ENCODE assay signal across 11 cellular contexts in the genomic region with DNA sequence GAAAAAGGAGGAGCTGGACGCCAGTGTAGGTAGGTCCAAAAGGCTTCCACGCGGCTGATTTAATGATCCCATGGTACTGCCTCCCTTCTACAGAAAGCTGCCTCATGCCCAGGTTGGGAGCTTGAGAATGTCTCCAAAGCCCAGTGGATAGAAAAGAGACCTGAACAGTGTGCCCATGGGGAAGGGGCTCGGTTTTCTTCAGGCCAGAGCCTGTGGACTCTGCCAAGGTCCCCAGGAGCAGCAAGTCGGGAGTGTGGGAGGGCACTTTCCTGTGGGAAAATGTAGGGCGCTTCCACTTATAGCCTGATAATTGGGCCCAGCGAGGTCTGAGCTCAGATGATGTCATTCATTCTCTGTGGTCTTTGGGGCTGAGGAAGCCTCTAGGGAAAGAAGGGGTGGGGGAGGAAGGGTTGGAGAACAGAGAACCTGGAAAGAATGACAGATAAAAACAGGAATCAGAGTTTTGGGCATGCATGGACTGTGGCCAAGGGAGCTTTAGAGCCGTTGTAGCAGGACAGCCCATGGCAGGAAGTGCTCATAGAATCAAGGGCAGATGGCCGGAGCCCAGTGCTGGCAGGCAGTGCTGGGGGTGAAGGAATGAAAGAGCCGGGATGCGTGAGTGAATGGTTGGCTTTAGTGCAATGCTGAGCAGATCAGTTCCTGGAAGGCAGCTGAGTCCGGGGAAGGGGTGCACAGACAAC. TPM values are rescaled to one million over a fixed set of nuclear protein-coding genes. Genes with fewer than 3 reads are reported as not detected.
A peak's percentile ranks its signal among the peaks of the same experiment; 100 is the strongest.
DNase-seq lines count a peak whose midpoint lies in the region; ATAC-seq, FAIRE-seq and TF ChIP-seq lines count a peak whose summit lies in the region.
"Had no signal": no experiment of that assay in that cellular context is flagged by ENCODE, and none has a peak within 500 bp of the region (broad histone marks: within the 10 kb centered on the region; RNA-seq: fewer than 3 reads in every experiment).

No MANE protein-coding gene starts in this region.

- POLR2A ChIA-PET in activated CD8-positive, alpha-beta T cell treated with anti-CD3 and anti-CD28 coated beads, Interleukin-2, amount 10 ng/mL, durations not matched to agents 7 days and 5 days (lab: Charles Lee): no interaction called here
- POLR2A ChIA-PET in activated CD8-positive, alpha-beta T cell treated with anti-CD3 and anti-CD28 coated beads for 36 hours (lab: Charles Lee): no interaction called here
- POLR2A ChIA-PET in HepG2 (lab: Yijun Ruan, JAX): no interaction called here

- no peaks in the 10 kb centered on the region for H3K79me2 ChIP-seq in HepG2 (ENCODE audit: insufficient read depth, low read length)

- H3K4me1 ChIP-seq in colonic mucosa (no peaks in the 10 kb centered on the region), HepG2 (ENCODE audit: insufficient read depth, low read length) (no peaks in the 10 kb centered on the region)

- TF ChIP-seq POLR2A in HepG2 (IDR thresholded peaks at IDR 0.05; ENCODE audit: insufficient read depth in 1 of 2, low read depth in 2 of 2, low read length in 2 of 2) (no peak), erythroblast (IDR thresholded peaks at IDR 0.05; ENCODE audit: low read length) (no peak)

- TF ChIP-seq CTCF in activated CD8-positive, alpha-beta T cell treated with anti-CD3 and anti-CD28 coated beads for 36 hours (IDR thresholded peaks at IDR 0.05): no peak
- TF ChIP-seq CTCF in colonic mucosa (IDR thresholded peaks at IDR 0.05) (no peak), HepG2 (CRISPR knock-in tag; IDR thresholded peaks at IDR 0.05) (no peak)

- WGBS in HepG2 (ENCODE audit: low lambda C conversion rate): 23% methylated on average over 12 of the region's 12 CpGs

- intact Hi-C loops in activated CD8-positive, alpha-beta T cell treated with anti-CD3 and anti-CD28 coated beads for 36 hours (cut with micrococcal nuclease): no loop called here
- intact Hi-C loops in colonic mucosa (cut with DNase I) (no loop called here), HepG2 (cut with micrococcal nuclease; ENCODE audit: unreplicated experiment) (no loop called here)

- no peak overlapping the region for H3K4me3 Mint-ChIP-seq in activated CD8-positive, alpha-beta T cell treated with anti-CD3 and anti-CD28 coated beads, Interleukin-2, amount 10 ng/mL, durations not matched to agents 7 days and 5 days
- H3K4me3 Mint-ChIP-seq in activated CD8-positive, alpha-beta T cell treated with anti-CD3 and anti-CD28 coated beads for 36 hours: no peak overlapping the region
- H3K4me3 Mint-ChIP-seq: activated naive CD8-positive, alpha-beta T cell had no signal

- H3K36me3 ChIP-seq in colonic mucosa: no peaks in the 10 kb centered on the region
- no peaks in the 10 kb centered on the region for H3K36me3 ChIP-seq in HepG2 (replicated peaks in 1 of 2; ENCODE audit: control insufficient read depth in 1 of 2, insufficient read depth in 2 of 2, low read length in 2 of 2)
- H3K36me3 ChIP-seq: spleen had no signal

- no peaks in the 10 kb centered on the region for H3K27me3 ChIP-seq in colonic mucosa
- peaks cover 4 to 45% of the 10 kb centered on the region in 2 experiments; a peak in 4 of 5 replicates for H3K27me3 ChIP-seq in HepG2 (ENCODE audit: control insufficient read depth in 1 of 2, insufficient read depth in 2 of 2, low read length in 2 of 2)

- no peaks in the 10 kb centered on the region for H3K4me1 Mint-ChIP-seq in activated CD8-positive, alpha-beta T cell treated with anti-CD3 and anti-CD28 coated beads, Interleukin-2, amount 10 ng/mL, durations not matched to agents 7 days and 5 days (ENCODE audit: low read depth)
- no peaks in the 10 kb centered on the region for H3K4me1 Mint-ChIP-seq in activated CD8-positive, alpha-beta T cell treated with anti-CD3 and anti-CD28 coated beads for 36 hours (ENCODE audit: low read depth)

- TF ChIP-seq RAD21 in HepG2 (CRISPR knock-in tag; IDR thresholded peaks at IDR 0.05): no peak

- H3K9me3 Mint-ChIP-seq in activated CD8-positive, alpha-beta T cell treated with anti-CD3 and anti-CD28 coated beads, Interleukin-2, amount 10 ng/mL, durations not matched to agents 7 days and 5 days (ENCODE audit: insufficient read depth): no peaks in the 10 kb centered on the region
- H3K9me3 Mint-ChIP-seq in activated CD8-positive, alpha-beta T cell treated with anti-CD3 and anti-CD28 coated beads for 36 hours: no peaks in the 10 kb centered on the region

- H3K9me3 ChIP-seq in colonic mucosa (no peaks in the 10 kb centered on the region), HepG2 (ENCODE audit: low read length) (no peaks in the 10 kb centered on the region)

- H3K27ac Mint-ChIP-seq in activated CD8-positive, alpha-beta T cell treated with anti-CD3 and anti-CD28 coated beads, Interleukin-2, amount 10 ng/mL, durations not matched to agents 7 days and 5 days: no peak overlapping the region
- no peak overlapping the region for H3K27ac Mint-ChIP-seq in activated CD8-positive, alpha-beta T cell treated with anti-CD3 and anti-CD28 coated beads for 36 hours
- H3K27ac Mint-ChIP-seq: activated naive CD8-positive, alpha-beta T cell had no signal

- no peaks in the 10 kb centered on the region for H3K27me3 Mint-ChIP-seq in activated CD8-positive, alpha-beta T cell treated with anti-CD3 and anti-CD28 coated beads, Interleukin-2, amount 10 ng/mL, durations not matched to agents 7 days and 5 days (ENCODE audit: low read depth)
- H3K27me3 Mint-ChIP-seq in activated CD8-positive, alpha-beta T cell treated with anti-CD3 and anti-CD28 coated beads for 36 hours: peaks cover 2% of the 10 kb centered on the region

- H3K4me3 ChIP-seq in colonic mucosa (no peak overlapping the region), HepG2 (replicated peaks in 1 of 3; ENCODE audit: insufficient read depth in 1 of 3, low read depth in 2 of 3, low read length in 3 of 3) (no peak overlapping the region)
- H3K4me3 ChIP-seq: spleen had no signal

- BruUV-seq in HepG2 (replicated peaks; lab: Mats Ljungman, UMichigan): no TSS peak

- no peak for FAIRE-seq in HepG2 (lab: Jason Lieb, UNC)

- in situ Hi-C loops in HepG2 (cut with HindIII; ENCODE audit: extremely low pct_ligation_motif_present, low pct_unique_long_range_greater_than_20kb): no loop called here

- CTCF ChIA-PET in activated CD8-positive, alpha-beta T cell treated with anti-CD3 and anti-CD28 coated beads, Interleukin-2, amount 10 ng/mL, durations not matched to agents 7 days and 5 days (lab: Charles Lee): no interaction called here
- CTCF ChIA-PET in activated CD8-positive, alpha-beta T cell treated with anti-CD3 and anti-CD28 coated beads for 36 hours (lab: Charles Lee): interaction anchor here (0.7 to 1.8 kb wide), 2 partner anchors 45 to 200 kb away, joined by 3 to 6 read pairs; no protein-coding TSS in a partner anchor
- CTCF ChIA-PET in HepG2 (lab: Yijun Ruan, JAX; ENCODE audit: low intra/inter-chr PET ratio, low total read pairs): no interaction called here

- no peaks in the 10 kb centered on the region for H3K36me3 Mint-ChIP-seq in activated CD8-positive, alpha-beta T cell treated with anti-CD3 and anti-CD28 coated beads, Interleukin-2, amount 10 ng/mL, durations not matched to agents 7 days and 5 days (ENCODE audit: low read depth)
- H3K36me3 Mint-ChIP-seq in activated CD8-positive, alpha-beta T cell treated with anti-CD3 and anti-CD28 coated beads for 36 hours (ENCODE audit: low read depth): no peaks in the 10 kb centered on the region
- H3K36me3 Mint-ChIP-seq: activated naive CD8-positive, alpha-beta T cell had no signal

- H3K9ac ChIP-seq in colonic mucosa (ENCODE audit: low read depth in 2 of 2, low read length in 2 of 2) (no peak overlapping the region), HepG2 (ENCODE audit: insufficient read depth, low read depth, low read length) (no peak overlapping the region)

- peak; percentile 11 for DNase-seq in activated CD8-positive, alpha-beta T cell treated with anti-CD3 and anti-CD28 coated beads, Interleukin-2, amount 10 ng/mL, durations not matched to agents 7 days and 5 days
- DNase-seq in activated CD8-positive, alpha-beta T cell treated with anti-CD3 and anti-CD28 coated beads for 36 hours: no peak
- DNase-seq in colonic mucosa: peak; percentile 19
- DNase-seq in HepG2 (ENCODE audit: low spot score): no peak
- DNase-seq in ureter (ENCODE audit: low spot score): peak; percentile 41
- no peak for DNase-seq in NCI-H1048 (lab: John Stamatoyannopoulos, UW)
- no peak for DNase-seq in erythroblast (lab: John Stamatoyannopoulos, UW)
- DNase-seq: 8988T, spleen had no signal

- H2AFZ ChIP-seq in HepG2 (ENCODE audit: low read length): no peak overlapping the region

- ATAC-seq in activated CD8-positive, alpha-beta T cell treated with anti-CD3 and anti-CD28 coated beads, Interleukin-2, amount 10 ng/mL, durations not matched to agents 7 days and 5 days: no peak
- no peak for ATAC-seq in activated CD8-positive, alpha-beta T cell treated with anti-CD3 and anti-CD28 coated beads for 36 hours
- ATAC-seq in HepG2: no peak
- ATAC-seq in HG03196 (IDR thresholded peaks at IDR 0.05; ENCODE audit: unreplicated experiment): no peak

- no peak for TF ChIP-seq EP300 in HepG2 (IDR thresholded peaks at IDR 0.05; ENCODE audit: low read depth in 2 of 2, low read length in 2 of 2)
- TF ChIP-seq EP300 in HepG2 (CRISPR knock-in tag; IDR thresholded peaks at IDR 0.05; ENCODE audit: borderline replicate concordance): no peak

- no peaks in the 10 kb centered on the region for H4K20me1 ChIP-seq in HepG2 (ENCODE audit: insufficient read depth, low read length)

- H3K4me2 ChIP-seq in HepG2 (ENCODE audit: low read depth, low read length): no peak overlapping the region

- no peak overlapping the region for H3K27ac ChIP-seq in colonic mucosa
- no peak overlapping the region for H3K27ac ChIP-seq in HepG2 (ENCODE audit: extremely low read length, insufficient read depth, low read length)

RNA-seq across cellular contexts. Expression of a gene that starts 42.5 kb away (rescaled TPM):
- under 1 TPM; 0.21 to 0.23 TPM for total RNA-seq in activated CD8-positive, alpha-beta T cell treated with anti-CD3 and anti-CD28 coated beads, Interleukin-2, amount 10 ng/mL, durations not matched to agents 7 days and 5 days
- under 1 TPM; 0.38 to 0.47 TPM for total RNA-seq in activated CD8-positive, alpha-beta T cell treated with anti-CD3 and anti-CD28 coated beads for 36 hours
- total RNA-seq in colonic mucosa (10 to 100 TPM; 12.2 to 13.2 TPM), HepG2 (2016; rRNA removed; fragmentation: Illumina TruSeq; extraction: Trizol) (3.4 and 3.8 TPM in 2 replicates), ureter (39.8 TPM)
- 1.1 and 1.3 TPM in 2 replicates for total RNA-seq in HepG2 (2016; cell fraction: cytosol; rRNA removed; fragmentation: Illumina TruSeq; extraction: Trizol; ENCODE audit: low read depth)
- total RNA-seq in HepG2 (2016; cell fraction: insoluble cytoplasmic fraction; rRNA removed; fragmentation: Illumina TruSeq; extraction: Trizol): 3.2 and 3.8 TPM in 2 replicates
- 1.5 and 2.4 TPM in 2 replicates for total RNA-seq in HepG2 (2016; cell fraction: membrane; rRNA removed; fragmentation: Illumina TruSeq; extraction: Trizol)
- total RNA-seq in HepG2 (2016; cell fraction: nucleus; rRNA removed; fragmentation: Illumina TruSeq; extraction: Trizol): 3.8 TPM in 2 replicates
- 4.6 and 5.3 TPM in 2 replicates for polyA plus RNA-seq in HepG2 (2011; rRNA removed)
- polyA plus RNA-seq in HepG2 (2011; cell fraction: cytosol; rRNA removed): 1.9 and 2.4 TPM in 2 replicates
- polyA plus RNA-seq in HepG2 (2011; cell fraction: nucleus; rRNA removed): 6.3 and 6.6 TPM in 2 replicates
- polyA plus RNA-seq in HepG2 (2012): 3.7 and 4.6 TPM in 2 replicates
- 0.45 and 0.58 TPM in 2 replicates for polyA plus RNA-seq in HepG2 (2016; cell fraction: cytosol; fragmentation: Illumina TruSeq; extraction: Trizol; ENCODE audit: low read depth)
- polyA plus RNA-seq in HepG2 (2016; cell fraction: insoluble cytoplasmic fraction; fragmentation: Illumina TruSeq; extraction: Trizol; ENCODE audit: low read depth): 4.5 and 5.7 TPM in 2 replicates
- 0.58 and 1.3 TPM in 2 replicates for polyA plus RNA-seq in HepG2 (2016; cell fraction: membrane; fragmentation: Illumina TruSeq; extraction: Trizol; ENCODE audit: low read depth)
- 4.4 and 5.5 TPM in 2 replicates for polyA plus RNA-seq in HepG2 (2016; cell fraction: nucleus; fragmentation: Illumina TruSeq; extraction: Trizol; ENCODE audit: insufficient read depth, low read depth)
- 6.5 and 8.9 TPM in 2 replicates for polyA minus RNA-seq in HepG2 (2011; rRNA and poly(A)+ RNA removed; ENCODE audit: low replicate concordance)
- 4.5 and 5.0 TPM in 2 replicates for polyA minus RNA-seq in HepG2 (2011; cell fraction: cytosol; rRNA and poly(A)+ RNA removed)
- 4.5 and 4.7 TPM in 2 replicates for polyA minus RNA-seq in HepG2 (2011; cell fraction: nucleus; rRNA and poly(A)+ RNA removed)

Comparison
In these comparisons a context has a peak if more than half of its experiments do, and no peak if none do; other contexts are left out.
1. DNase-seq: peak in activated CD8-positive, alpha-beta T cell treated with anti-CD3 and anti-CD28 coated beads, Interleukin-2, amount 10 ng/mL, durations not matched to agents 7 days and 5 days (single experiment), colonic mucosa (single experiment) and ureter (single experiment); none in activated CD8-positive, alpha-beta T cell treated with anti-CD3 and anti-CD28 coated beads for 36 hours (single experiment), HepG2 (single experiment), NCI-H1048 (single experiment) and erythroblast (0 of 2).